Comparison of ENCODE assay signal across 19 cellular contexts in the genomic region with DNA sequence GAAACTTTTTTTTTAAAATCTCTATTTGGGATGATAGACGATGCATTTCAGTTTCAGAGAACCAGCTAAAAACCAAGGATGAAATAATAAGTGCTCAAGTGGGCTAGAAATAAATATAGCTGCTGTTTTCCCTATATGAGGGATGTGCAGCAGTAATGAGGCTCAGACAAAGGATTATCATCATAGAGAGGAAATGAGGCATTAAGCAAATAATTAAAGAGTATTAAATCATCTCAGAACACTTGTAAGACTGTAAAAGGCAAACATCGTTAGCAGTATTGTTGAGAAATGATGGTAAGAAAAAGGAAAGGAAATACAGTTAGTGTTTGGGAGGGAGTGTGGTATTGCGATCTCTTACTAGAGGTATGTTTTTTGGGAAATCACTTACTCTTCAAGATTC.
A peak's percentile ranks its signal among the peaks of the same experiment; 100 is the strongest.
DNase-seq lines count a peak whose midpoint lies in the region; ATAC-seq, FAIRE-seq and TF ChIP-seq lines count a peak whose summit lies in the region.
"Had no signal": no experiment of that assay in that cellular context is flagged by ENCODE, and none has a peak within 500 bp of the region (broad histone marks: within the 10 kb centered on the region; RNA-seq: fewer than 3 reads in every experiment).

No MANE protein-coding gene starts in this region.

- TF ChIP-seq CTCF in HFFc6 (IDR thresholded peaks at IDR 0.05) (no peak), Panc1 (IDR thresholded peaks at IDR 0.05) (no peak)

- no peaks in the 10 kb centered on the region for H3K27me3 Mint-ChIP-seq in HFFc6 (ENCODE audit: insufficient read depth)
- no peaks in the 10 kb centered on the region for H3K27me3 Mint-ChIP-seq in activated naive CD8-positive, alpha-beta T cell treated with anti-CD3 and anti-CD28 coated beads for 36 hours

- H3K9me3 ChIP-seq in Panc1 (ENCODE audit: control insufficient read depth, insufficient read depth, low read depth, low read length) = no peaks in the 10 kb centered on the region; the same call in 1 of the 2 replicates

- no peak overlapping the region for H3K4me3 ChIP-seq in Panc1 (ENCODE audit: low read depth in 2 of 2, low read length in 2 of 2)
- H3K4me3 ChIP-seq: PC-9 had no signal

- POLR2A ChIA-PET in Panc1 (lab: Charles Lee) = no interaction called here

- 0 out of 2 replicates have a peak overlapping the region, but pooled peaks have one; percentile 2 for H3K4me3 Mint-ChIP-seq in HFFc6
- no peak overlapping the region for H3K4me3 Mint-ChIP-seq in activated naive CD8-positive, alpha-beta T cell treated with anti-CD3 and anti-CD28 coated beads for 36 hours

- in situ Hi-C loops in Panc1 (cut with HindIII; ENCODE audit: low pct_unique_long_range_greater_than_20kb, low sequenced_read_pairs) = no loop called here

- CTCF ChIA-PET in Panc1 (lab: Charles Lee) = interaction anchor here (0.5 to 1.0 kb wide), 2 partner anchors 18 to 58 kb away, joined by 4 to 5 read pairs; no protein-coding TSS in a partner anchor

- peaks cover 2% of the 10 kb centered on the region for H3K4me1 ChIP-seq in Panc1 (ENCODE audit: control insufficient read depth, insufficient read depth, low read length)

- no peak overlapping the region for H3K27ac Mint-ChIP-seq in HFFc6
- no peak overlapping the region for H3K27ac Mint-ChIP-seq in activated naive CD8-positive, alpha-beta T cell treated with anti-CD3 and anti-CD28 coated beads for 36 hours

- intact Hi-C loops in Panc1 (cut with micrococcal nuclease; ENCODE audit: unreplicated experiment) = no loop called here

- H3K36me3 Mint-ChIP-seq in HFFc6 (ENCODE audit: low read depth) = peaks cover 16% of the 10 kb centered on the region
- peaks cover 2% of the 10 kb centered on the region for H3K36me3 Mint-ChIP-seq in activated naive CD8-positive, alpha-beta T cell treated with anti-CD3 and anti-CD28 coated beads for 36 hours

- H3K27me3 ChIP-seq in Panc1 (ENCODE audit: control insufficient read depth, insufficient read depth, low read length) = no peaks in the 10 kb centered on the region

- peaks cover 38% of the 10 kb centered on the region for H3K4me1 Mint-ChIP-seq in HFFc6 (ENCODE audit: low read depth)
- no peaks in the 10 kb centered on the region for H3K4me1 Mint-ChIP-seq in activated naive CD8-positive, alpha-beta T cell treated with anti-CD3 and anti-CD28 coated beads for 36 hours

- H3K9me3 Mint-ChIP-seq in HFFc6 = peaks cover 14% of the 10 kb centered on the region; the same call in 1 of the 2 replicates
- peaks cover 12% of the 10 kb centered on the region for H3K9me3 Mint-ChIP-seq in activated naive CD8-positive, alpha-beta T cell treated with anti-CD3 and anti-CD28 coated beads for 36 hours

- DNase-seq in NOMO-1 treated with DMSO at 0.1 percent for 48 hours (lab: John Stamatoyannopoulos, UW; ENCODE audit: unreplicated experiment) (peak; percentile 13), NOMO-1 (lab: John Stamatoyannopoulos, UW; ENCODE audit: unreplicated experiment in 2 of 2) (no peak), HFFc6 (no peak), Panc1 (ENCODE audit: low read depth, low spot score) (no peak), nucleus accumbens (lab: John Stamatoyannopoulos, UW) (no peak), HTR-8/SVneo (ENCODE audit: insufficient read length, low spot score) (no peak)
- DNase-seq in activated naive CD8-positive, alpha-beta T cell treated with anti-CD3 and anti-CD28 coated beads for 36 hours = no peak
- DNase-seq: ACHN, AML-193, DND-41, GF-D8, NCI-H1048, NCI-H226, PC-9, SW 1271 had no signal

- ATAC-seq in Panc1 = no peak
- no peak for ATAC-seq in GM18870 (IDR thresholded peaks at IDR 0.05; ENCODE audit: unreplicated experiment)

- H3K27ac ChIP-seq in Panc1 (ENCODE audit: low read length) = peak overlapping the region; percentile 70; the same call in 1 of the 2 replicates
- H3K27ac ChIP-seq: PC-9 had no signal

- FAIRE-seq in HTR-8/SVneo (lab: Jason Lieb, UNC) = no peak
- FAIRE-seq: GM12891, GM18507, H1 had no signal

- no TSS peak for BruUV-seq in Panc1 (replicated peaks; lab: Mats Ljungman, UMichigan)

- H3K36me3 ChIP-seq in Panc1 (ENCODE audit: control insufficient read depth, insufficient read depth, low read length) = no peaks in the 10 kb centered on the region
